ENCODE assay signal across 18 cellular contexts in genomic region chr6:21500314-21500713, GRCh38.
A peak's percentile ranks its signal among the peaks of the same experiment; 100 is the strongest.
DNase-seq lines count a peak whose midpoint lies in the region; TF ChIP-seq lines count a peak whose summit lies in the region.
"Had no signal": no experiment of that assay in that cellular context is flagged by ENCODE, and none has a peak within 500 bp of the region (broad histone marks: within the 10 kb centered on the region; RNA-seq: fewer than 3 reads in every experiment).

No MANE protein-coding gene starts in this region.

- H3K36me3 ChIP-seq in HAP-1 (replicated peaks): no peaks in the 10 kb centered on the region

- H3K4me3 Mint-ChIP-seq in nephron progenitor cell: no peak overlapping the region
- H3K4me3 Mint-ChIP-seq: activated B cell treated with CpG ODN at 0.5 μM for 24 hours; dendritic cell treated with granulocyte-macrophage colony-stimulating factor and Interleukin-4, amounts not matched to agents 40 ng/mL and 50 ng/mL, for 4 days; immature natural killer cell; T-cell had no signal

- H3K4me1 Mint-ChIP-seq in nephron progenitor cell: peaks cover 45% of the 10 kb centered on the region
- H3K4me1 Mint-ChIP-seq: activated B cell treated with CpG ODN at 0.5 μM for 24 hours, immature natural killer cell, T-cell had no signal

- no peaks in the 10 kb centered on the region for H3K36me3 Mint-ChIP-seq in nephron progenitor cell (ENCODE audit: low read depth)
- H3K36me3 Mint-ChIP-seq: immature natural killer cell, T-cell had no signal

- H3K4me3 ChIP-seq in HAP-1: no peak overlapping the region

- H3K9me3 Mint-ChIP-seq in nephron progenitor cell: peaks cover 6% of the 10 kb centered on the region
- H3K9me3 Mint-ChIP-seq: activated B cell treated with CpG ODN at 0.5 μM for 24 hours; dendritic cell treated with granulocyte-macrophage colony-stimulating factor and Interleukin-4, amounts not matched to agents 40 ng/mL and 50 ng/mL, for 4 days; immature natural killer cell; T-cell had no signal

- peaks cover 6% of the 10 kb centered on the region for H3K27me3 Mint-ChIP-seq in nephron progenitor cell (ENCODE audit: low read depth, poor library complexity)
- H3K27me3 Mint-ChIP-seq: dendritic cell treated with granulocyte-macrophage colony-stimulating factor and Interleukin-4, amounts not matched to agents 40 ng/mL and 50 ng/mL, for 4 days had no signal

- H3K9me3 ChIP-seq in HAP-1: no peaks in the 10 kb centered on the region

- TF ChIP-seq CTCF in nephron progenitor cell (IDR thresholded peaks at IDR 0.05): no peak

- DNase-seq in D341Med (ENCODE audit: low spot score) (peak; percentile 33), NCI-H146 treated with DMSO at 0.1 percent for 48 hours (lab: John Stamatoyannopoulos, UW; ENCODE audit: unreplicated experiment) (peak; percentile 38), NCI-H82 treated with DMSO at 0.1 percent for 48 hours (lab: John Stamatoyannopoulos, UW; ENCODE audit: unreplicated experiment) (peak; percentile 83), nephron progenitor cell (no peak), medulla oblongata (ENCODE audit: extremely low spot score) (no peak), occipital lobe (lab: John Stamatoyannopoulos, UW) (no peak), HAP-1 (ENCODE audit: low spot score in 2 of 2) (no peak), NCI-H446 treated with DMSO at 0.1 percent for 48 hours (lab: John Stamatoyannopoulos, UW) (no peak)
- DNase-seq: activated B cell treated with CpG ODN at 0.5 μM for 24 hours; activated CD8-positive, alpha-beta memory T cell treated with anti-CD3 and anti-CD28 coated beads, Interleukin-2, amount 50 U/mL, for 48 hours; activated naive CD4-positive, alpha-beta T cell treated with Interleukin-2 at 50 U/mL for 16 hours; erythroblast; H7; immature natural killer cell; RPMI8226; stimulated activated naive CD4-positive, alpha-beta T cell treated with Interleukin-2 at 50 U/mL for 16 hours; T-cell had no signal

- no peaks in the 10 kb centered on the region for H3K4me1 ChIP-seq in HAP-1

- in situ Hi-C loops in HAP-1 (cut with MboI; ENCODE audit: low sequenced_read_pairs): no loop called here

- H3K27me3 ChIP-seq in HAP-1 (ENCODE audit: low read depth): no peaks in the 10 kb centered on the region

- H3K27ac Mint-ChIP-seq in nephron progenitor cell: peak overlapping the region; percentile 96
- H3K27ac Mint-ChIP-seq: activated B cell treated with CpG ODN at 0.5 μM for 24 hours; dendritic cell treated with granulocyte-macrophage colony-stimulating factor and Interleukin-4, amounts not matched to agents 40 ng/mL and 50 ng/mL, for 4 days; immature natural killer cell; T-cell had no signal

Comparison
In these comparisons a context has a peak if more than half of its experiments do, and no peak if none do; other contexts are left out.
1. DNase-seq: peak in D341Med (single experiment), NCI-H146 treated with DMSO at 0.1 percent for 48 hours (single experiment) and NCI-H82 treated with DMSO at 0.1 percent for 48 hours (single experiment); none in nephron progenitor cell (single experiment), medulla oblongata (single experiment), occipital lobe (single experiment), HAP-1 (0 of 2) and NCI-H446 treated with DMSO at 0.1 percent for 48 hours (single experiment).